In genomic region chr15:60369696-60370095, GRCh38 we compare ENCODE assay signal across 21 cellular contexts. TPM values are rescaled to one million over a fixed set of nuclear protein-coding genes. Genes with fewer than 3 reads are reported as not detected.
DNase-seq lines count a peak whose midpoint lies in the region; ATAC-seq, FAIRE-seq and TF ChIP-seq lines count a peak whose summit lies in the region.
"Had no signal": no experiment of that assay in that cellular context is flagged by ENCODE, and none has a peak within 500 bp of the region (broad histone marks: within the 10 kb centered on the region; RNA-seq: fewer than 3 reads in every experiment).

No MANE protein-coding gene starts in this region.

- no peaks in the 10 kb centered on the region for H3K27me3 Mint-ChIP-seq in progenitor cell of endocrine pancreas
- no peaks in the 10 kb centered on the region for H3K27me3 Mint-ChIP-seq in T-helper 2 cell treated with Interferon-gamma antibody and Interleukin-4, amounts not matched to agents 5 μg/mL and 100 μg/mL, for 36 hours (ENCODE audit: low read depth)
- H3K27me3 Mint-ChIP-seq: activated T-helper 17 cell treated with anti-CD3 and anti-CD28 coated beads, Interleukin-2, amount 50 U/mL, for 72 hours had no signal

- peak overlapping the region; percentile 48 for H3K4me2 ChIP-seq in endothelial cell of umbilical vein (ENCODE audit: insufficient read depth, low read length)

- peak overlapping the region; percentile 13 for H3K27ac Mint-ChIP-seq in progenitor cell of endocrine pancreas
- no peak overlapping the region for H3K27ac Mint-ChIP-seq in T-helper 2 cell treated with Interferon-gamma antibody and Interleukin-4, amounts not matched to agents 5 μg/mL and 100 μg/mL, for 36 hours
- H3K27ac Mint-ChIP-seq: activated T-helper 17 cell treated with anti-CD3 and anti-CD28 coated beads, Interleukin-2, amount 50 U/mL, for 72 hours; immature natural killer cell had no signal

- dilution Hi-C loops in endothelial cell of umbilical vein (cut with MboI; ENCODE audit: extremely low pct_ligation_motif_present, low sequenced_read_pairs) = no loop called here

- H3K4me3 Mint-ChIP-seq in progenitor cell of endocrine pancreas (ENCODE audit: low read depth) = no peak overlapping the region
- no peak overlapping the region for H3K4me3 Mint-ChIP-seq in T-helper 2 cell treated with Interferon-gamma antibody and Interleukin-4, amounts not matched to agents 5 μg/mL and 100 μg/mL, for 36 hours
- H3K4me3 Mint-ChIP-seq: immature natural killer cell had no signal

- POLR2A ChIA-PET in endothelial cell of umbilical vein (lab: Charles Lee) = interaction anchor here (1.1 to 2.5 kb wide), 2 partner anchors 25 to 28 kb away, joined by 5 to 27 read pairs; partner anchors contain the start of gene ANXA2

- CTCF ChIA-PET in endothelial cell of umbilical vein (lab: Charles Lee) = interaction anchor here (0.9 to 2.4 kb wide), 3 partner anchors 8 to 24 kb away, joined by 3 to 17 read pairs (median 15); no protein-coding TSS in a partner anchor

- no TSS peak for BruUV-seq in endothelial cell of umbilical vein (replicated peaks; lab: Mats Ljungman, UMichigan)

- no peaks in the 10 kb centered on the region for H3K9me1 ChIP-seq in endothelial cell of umbilical vein (replicated peaks; ENCODE audit: control insufficient read depth, extremely low read depth, insufficient read depth, low read length)

- H3K36me3 Mint-ChIP-seq in progenitor cell of endocrine pancreas (ENCODE audit: insufficient read depth) = peaks cover 27% of the 10 kb centered on the region
- H3K36me3 Mint-ChIP-seq in T-helper 2 cell treated with Interferon-gamma antibody and Interleukin-4, amounts not matched to agents 5 μg/mL and 100 μg/mL, for 36 hours (ENCODE audit: low read depth) = peaks cover 47% of the 10 kb centered on the region

- H3K9me3 ChIP-seq in left ventricle myocardium inferior (replicated peaks) = no peaks in the 10 kb centered on the region
- no peaks in the 10 kb centered on the region for H3K9me3 ChIP-seq in endothelial cell of umbilical vein (replicated peaks; ENCODE audit: control insufficient read depth, insufficient read depth, low read length)
- H3K9me3 ChIP-seq in aorta (ENCODE audit: control insufficient read depth, low read length) = no peaks in the 10 kb centered on the region
- H3K9me3 ChIP-seq: mucosa of descending colon had no signal

- no peak overlapping the region for H2AFZ ChIP-seq in endothelial cell of umbilical vein (ENCODE audit: low read depth, low read length)

- no peak for FAIRE-seq in endothelial cell of umbilical vein (lab: Jason Lieb, UNC)
- FAIRE-seq: H1 had no signal

- peaks cover 13% of the 10 kb centered on the region for H3K36me3 ChIP-seq in left ventricle myocardium inferior
- H3K36me3 ChIP-seq in endothelial cell of umbilical vein (ENCODE audit: control insufficient read depth in 2 of 2, extremely low read depth in 1 of 2, insufficient read depth in 2 of 2, low read length in 2 of 2) = peaks cover 12 to 29% of the 10 kb centered on the region in 2 experiments
- H3K36me3 ChIP-seq in aorta (ENCODE audit: control insufficient read depth in 1 of 2, insufficient read depth in 2 of 2, low read length in 1 of 2) = peaks cover 0 to 2% of the 10 kb centered on the region in 2 donors

- peak overlapping the region; percentile 86 for H3K27ac ChIP-seq in left ventricle myocardium inferior (replicated peaks)
- H3K27ac ChIP-seq in endothelial cell of umbilical vein (ENCODE audit: insufficient read depth, low read depth, low read length) = peak overlapping the region; percentile 98
- peak overlapping the region; percentile 91 to 92 for H3K27ac ChIP-seq in aorta (ENCODE audit: low read depth in 1 of 2, low read length in 2 of 2)

- ATAC-seq in Right ventricle myocardium superior (ENCODE audit: poor library complexity) = no peak
- ATAC-seq in aorta (ENCODE audit: low FRiP score) = no peak
- no peak for ATAC-seq in HG03095 (IDR thresholded peaks at IDR 0.05; ENCODE audit: unreplicated experiment)

- H3K9me3 Mint-ChIP-seq in progenitor cell of endocrine pancreas (ENCODE audit: low read depth) = peaks cover 3% of the 10 kb centered on the region
- H3K9me3 Mint-ChIP-seq in T-helper 2 cell treated with Interferon-gamma antibody and Interleukin-4, amounts not matched to agents 5 μg/mL and 100 μg/mL, for 36 hours = no peaks in the 10 kb centered on the region
- H3K9me3 Mint-ChIP-seq: activated T-helper 17 cell treated with anti-CD3 and anti-CD28 coated beads, Interleukin-2, amount 50 U/mL, for 72 hours; immature natural killer cell had no signal

- no peak for TF ChIP-seq POLR2A in endothelial cell of umbilical vein (IDR thresholded peaks at IDR 0.05; ENCODE audit: low read depth, low read length)

- TF ChIP-seq CTCF in left ventricle myocardium inferior (IDR thresholded peaks at IDR 0.05; ENCODE audit: borderline replicate concordance) (no peak), endothelial cell of umbilical vein (IDR thresholded peaks at IDR 0.05; ENCODE audit: extremely low read depth in 1 of 2, insufficient read depth in 1 of 2, low read depth in 1 of 2, low read length in 2 of 2) (no peak), progenitor cell of endocrine pancreas (IDR thresholded peaks at IDR 0.05; ENCODE audit: unreplicated experiment) (no peak)

- H3K4me3 ChIP-seq in left ventricle myocardium inferior (no peak overlapping the region), endothelial cell of umbilical vein (replicated peaks in 1 of 3; ENCODE audit: insufficient read depth in 1 of 3, low read depth in 1 of 3, low read length in 3 of 3) (peak overlapping the region in 1 of 3 experiments; percentile 15), aorta (ENCODE audit: low read length in 2 of 2) (no peak overlapping the region)
- H3K4me3 ChIP-seq: mucosa of descending colon had no signal

- H4K20me1 ChIP-seq in endothelial cell of umbilical vein (replicated peaks; ENCODE audit: control insufficient read depth, extremely low read depth, insufficient read depth, low read length) = no peaks in the 10 kb centered on the region

- intact Hi-C loops in left ventricle myocardium inferior (cut with micrococcal nuclease) (no loop called here), Right ventricle myocardium superior (cut with DNase I) (no loop called here), endothelial cell of umbilical vein (cut with micrococcal nuclease) (loop anchor here (2.0 kb wide), 5 partner anchors 23 to 681 kb away; partner anchors contain the start of genes BNIP2 and ICE2), aorta (cut with DNase I) (no loop called here)

- peaks cover 24% of the 10 kb centered on the region for H3K4me1 Mint-ChIP-seq in progenitor cell of endocrine pancreas (ENCODE audit: low read depth)
- H3K4me1 Mint-ChIP-seq in T-helper 2 cell treated with Interferon-gamma antibody and Interleukin-4, amounts not matched to agents 5 μg/mL and 100 μg/mL, for 36 hours (ENCODE audit: low read depth) = peaks cover 10% of the 10 kb centered on the region

- no peak for DNase-seq in left ventricle myocardium inferior
- DNase-seq in Right ventricle myocardium superior = no peak
- no peak for DNase-seq in endothelial cell of umbilical vein (ENCODE audit: low read depth, low spot score)
- DNase-seq in progenitor cell of endocrine pancreas (ENCODE audit: low spot score, unreplicated experiment) = no peak
- DNase-seq in aorta = no peak
- DNase-seq in T-helper 2 cell treated with Interferon-gamma antibody and Interleukin-4, amounts not matched to agents 5 μg/mL and 100 μg/mL, for 36 hours (ENCODE audit: low spot score) = no peak
- DNase-seq in stimulated activated naive CD4-positive, alpha-beta T cell treated with Interleukin-2 at 50 U/mL for 16 hours (lab: John Stamatoyannopoulos, UW) = no peak
- DNase-seq: activated CD4-positive, alpha-beta T cell treated with anti-CD3 and anti-CD28 coated beads, Interleukin-2, amount 50 U/mL, for 1 hour; anterior cingulate cortex; COR-L47; foreskin melanocyte; GDM1; immature natural killer cell; Karpas-422; mucosa of descending colon; NCI-H1436 treated with DMSO at 0.1 percent for 48 hours; NCI-H446 treated with DMSO at 0.1 percent for 48 hours; stimulated activated naive CD4-positive, alpha-beta T cell had no signal

- H3K27me3 ChIP-seq in left ventricle myocardium inferior (ENCODE audit: low read depth) (no peaks in the 10 kb centered on the region), endothelial cell of umbilical vein (ENCODE audit: control insufficient read depth in 2 of 2, insufficient read depth in 2 of 2, low read length in 2 of 2) (no peaks in the 10 kb centered on the region), aorta (ENCODE audit: control insufficient read depth in 1 of 2, insufficient read depth in 2 of 2, low read length in 1 of 2) (no peaks in the 10 kb centered on the region)

- WGBS in aorta, 2 donors = 79 to 82% methylated on average over 5 of the region's 5 CpGs

- H3K4me1 ChIP-seq in left ventricle myocardium inferior (peaks cover 72% of the 10 kb centered on the region), endothelial cell of umbilical vein (ENCODE audit: control insufficient read depth, extremely low read depth, insufficient read depth, low read length) (peaks cover 60% of the 10 kb centered on the region), aorta (ENCODE audit: control insufficient read depth in 1 of 2, insufficient read depth in 2 of 2, low read length in 2 of 2) (peaks cover 15 to 30% of the 10 kb centered on the region in 2 donors)

- H3K79me2 ChIP-seq in endothelial cell of umbilical vein (ENCODE audit: control insufficient read depth, insufficient read depth, low read length) = peaks cover 41% of the 10 kb centered on the region

- peak overlapping the region; percentile 69 for H3K9ac ChIP-seq in endothelial cell of umbilical vein (replicated peaks; ENCODE audit: extremely low read depth, insufficient read depth, low read length)

TF ChIP-seq in endothelial cell of umbilical vein, 7 proteins besides CTCF, POLR2A, EP300 and RAD21 (continues in another document):
- TF ChIP-seq MAX (IDR thresholded peaks at IDR 0.05; ENCODE audit: insufficient read depth, insufficient read length) (no peak), FOS (IDR thresholded peaks at IDR 0.05; ENCODE audit: borderline replicate concordance, insufficient read depth, low read length) (no peak)

RNA-seq across cellular contexts. Expression of gene ANXA2, which starts 28.1 kb away (rescaled TPM):
- total RNA-seq in left ventricle myocardium inferior (123 TPM), Right ventricle myocardium superior (157 TPM), endothelial cell of umbilical vein (2,636 and 2,725 TPM in 2 replicates), progenitor cell of endocrine pancreas (311 and 366 TPM in 2 replicates), aorta (100 to 1,000 TPM; 699 to 767 TPM)
- polyA plus RNA-seq in endothelial cell of umbilical vein (2,745 and 3,299 TPM in 2 replicates), aorta (1,000 to 10,000 TPM in 1 of 2 donors, 100 to 1,000 TPM in 1; 827 to 1,029 TPM)
- 4,765 and 4,884 TPM in 2 replicates for polyA plus RNA-seq in endothelial cell of umbilical vein (2011; cell fraction: cytosol; rRNA removed)
- polyA plus RNA-seq in endothelial cell of umbilical vein (2011; cell fraction: nucleus; rRNA removed) = 2,911 and 3,170 TPM in 2 replicates
- polyA plus RNA-seq in endothelial cell of umbilical vein (2012) = 3,482 and 4,382 TPM in 2 replicates
- polyA minus RNA-seq in endothelial cell of umbilical vein = 3,299 and 3,540 TPM in 2 replicates
- 533 TPM for polyA minus RNA-seq in endothelial cell of umbilical vein (2011; cell fraction: cytosol; rRNA and poly(A)+ RNA removed)
- polyA minus RNA-seq in endothelial cell of umbilical vein (2011; cell fraction: nucleus; rRNA and poly(A)+ RNA removed) = 990 and 1,101 TPM in 2 replicates
